ENCODE assay signal across 1 cellular context in the genomic region with DNA sequence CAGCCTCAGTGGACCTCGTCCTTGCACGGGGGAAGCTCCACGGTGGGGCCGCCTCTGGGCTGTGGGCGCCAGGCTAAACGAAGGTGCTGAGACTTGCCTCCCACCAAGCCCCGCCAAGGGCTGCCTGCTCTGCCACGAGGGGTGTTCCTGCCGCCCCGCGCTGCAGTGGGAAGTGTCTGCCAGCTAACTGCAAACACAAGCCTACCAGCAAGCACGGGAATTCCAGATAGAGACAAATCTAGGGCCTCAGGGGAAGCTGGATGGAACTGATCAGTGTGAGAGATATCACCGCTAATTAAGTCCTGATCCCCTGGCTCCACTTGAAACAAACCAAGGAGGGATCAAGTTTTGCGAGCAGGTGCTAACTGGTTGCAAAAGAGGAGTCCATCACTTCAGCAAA.
TF ChIP-seq lines count a peak whose summit lies in the region.

No MANE protein-coding gene starts in this region.

TF ChIP-seq in HEK293, 187 proteins besides CTCF, POLR2A, EP300 and RAD21 (continued from another document):
- TF ChIP-seq AEBP2 (tag by site-specific recombination; IDR thresholded peaks at IDR 0.05; ENCODE audit: borderline replicate concordance) (no peak), ZNF2 (tag by site-specific recombination; IDR thresholded peaks at IDR 0.05) (no peak), ZNF10 (tag by site-specific recombination; IDR thresholded peaks at IDR 0.05) (no peak)
